In the genomic region with DNA sequence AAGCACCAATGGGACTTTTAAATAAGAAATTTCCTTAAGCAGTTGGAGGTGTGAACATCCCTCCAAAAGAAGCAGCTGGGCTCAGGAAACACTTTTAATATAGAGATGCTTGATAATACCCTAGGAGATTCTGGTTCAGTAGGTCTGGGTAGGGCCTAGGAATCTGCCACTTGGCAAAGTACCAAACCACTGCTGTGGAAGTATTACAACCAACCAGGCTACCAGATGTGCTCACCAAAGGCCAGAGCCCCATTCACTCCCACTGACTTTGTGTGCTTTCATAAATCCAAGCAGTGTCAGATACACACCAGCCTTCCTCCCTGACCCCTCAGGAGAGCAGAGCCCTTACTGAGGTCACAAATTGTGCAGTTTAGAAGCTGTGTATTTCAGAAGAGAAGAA, we compare ENCODE assay signal across 22 cellular contexts.
DNase-seq lines count a peak whose midpoint lies in the region; ATAC-seq and TF ChIP-seq lines count a peak whose summit lies in the region.
"Had no signal": no experiment of that assay in that cellular context is flagged by ENCODE, and none has a peak within 500 bp of the region (broad histone marks: within the 10 kb centered on the region; RNA-seq: fewer than 3 reads in every experiment).

No MANE protein-coding gene starts in this region.

- no peaks in the 10 kb centered on the region for H3F3A ChIP-seq in GM23248 (ENCODE audit: insufficient read depth)

- H3K4me2 ChIP-seq in GM23248 (ENCODE audit: unreplicated experiment) = no peak overlapping the region

- no peaks in the 10 kb centered on the region for H3K79me2 ChIP-seq in GM23248 (ENCODE audit: insufficient read depth)

- DNase-seq in A673 (ENCODE audit: low spot score) = peak; percentile 5
- DNase-seq in GM23248 = peak; percentile 35
- peak; percentile 78 for DNase-seq in amniotic epithelial cell (ENCODE audit: low read depth)
- peak; percentile 37 for DNase-seq in fibroblast of the aortic adventitia (ENCODE audit: low read depth)
- no peak for DNase-seq in NCI-H510A treated with DMSO at 0.1 percent for 48 hours (lab: John Stamatoyannopoulos, UW)
- no peak for DNase-seq in NCI-H187 treated with DMSO at 0.1 percent for 48 hours (lab: John Stamatoyannopoulos, UW)
- DNase-seq: activated CD4-positive, alpha-beta T cell treated with anti-CD3 and anti-CD28 coated beads, Interleukin-2, amount 10 ng/mL, durations not matched to agents 7 days and 5 days; activated CD8-positive, alpha-beta memory T cell treated with anti-CD3 and anti-CD28 coated beads, Interleukin-2, amount 50 U/mL, for 48 hours; activated gamma-delta T cell treated with Interleukin-2 at 50 U/mL for 16 hours; amygdala; CD8-positive, alpha-beta memory T cell; endodermal cell; Karpas-422; left colon; midbrain; NCI-H1417; stimulated activated naive CD8-positive, alpha-beta T cell treated with anti-CD3 and anti-CD28 coated beads, Interleukin-15, amount 100 ng/mL, for 72 hours; SW 1271 had no signal

- H3K9ac ChIP-seq in GM23248 = no peak overlapping the region

- no peak overlapping the region for H3K4me3 ChIP-seq in A673 (ENCODE audit: low read depth, low read length, poor library complexity, severe bottlenecking)
- no peak overlapping the region for H3K4me3 ChIP-seq in GM23248
- no peak overlapping the region for H3K4me3 ChIP-seq in fibroblast of the aortic adventitia (ENCODE audit: low read depth, low read length)
- H3K4me3 ChIP-seq: gastroesophageal sphincter, right atrium auricular region had no signal

- no peaks in the 10 kb centered on the region for H3K9me3 ChIP-seq in A673 (ENCODE audit: low read depth, low read length, poor library complexity, severe bottlenecking)
- H3K9me3 ChIP-seq in GM23248 (ENCODE audit: low read depth) = no peaks in the 10 kb centered on the region
- H3K9me3 ChIP-seq: gastroesophageal sphincter, right atrium auricular region had no signal

- no peaks in the 10 kb centered on the region for H3K9me2 ChIP-seq in GM23248 (ENCODE audit: insufficient read depth)

- H3K4me1 ChIP-seq in A673 (ENCODE audit: insufficient read depth, low read length, poor library complexity, severe bottlenecking) = no peaks in the 10 kb centered on the region
- H3K4me1 ChIP-seq in GM23248 (ENCODE audit: insufficient read depth) = no peaks in the 10 kb centered on the region
- H3K4me1 ChIP-seq: gastroesophageal sphincter, right atrium auricular region had no signal

- in situ Hi-C loops in GM23248 (cut with MboI) = no loop called here

- H3K27me3 ChIP-seq in A673 (replicated peaks; ENCODE audit: insufficient read depth, low read depth, low read length, poor library complexity) = no peaks in the 10 kb centered on the region
- H3K27me3 ChIP-seq in GM23248 (replicated peaks; ENCODE audit: insufficient read depth) = no peaks in the 10 kb centered on the region
- H3K27me3 ChIP-seq: gastroesophageal sphincter, right atrium auricular region had no signal

- intact Hi-C loops in A673 (cut with micrococcal nuclease; ENCODE audit: unreplicated experiment) = no loop called here

- CTCF ChIA-PET in A673 (lab: Charles Lee) = no interaction called here

- H3K27ac ChIP-seq in A673 (ENCODE audit: low read depth, low read length, poor library complexity, severe bottlenecking) = no peak overlapping the region
- no peak overlapping the region for H3K27ac ChIP-seq in GM23248
- H3K27ac ChIP-seq: gastroesophageal sphincter, right atrium auricular region had no signal

- H2AFZ ChIP-seq in GM23248 = no peak overlapping the region

- H3K36me3 ChIP-seq in A673 (ENCODE audit: insufficient read depth, low read length, poor library complexity, severe bottlenecking) = no peaks in the 10 kb centered on the region
- no peaks in the 10 kb centered on the region for H3K36me3 ChIP-seq in GM23248 (ENCODE audit: low read depth)
- H3K36me3 ChIP-seq: gastroesophageal sphincter, right atrium auricular region had no signal

- no TSS peak for BruUV-seq in A673 (replicated peaks; lab: Mats Ljungman, UMichigan)

- H4K20me1 ChIP-seq in GM23248 (ENCODE audit: insufficient read depth) = no peaks in the 10 kb centered on the region

- POLR2A ChIA-PET in A673 (lab: Charles Lee; ENCODE audit: low non-redundant PET) = no interaction called here

- ATAC-seq in GM21390 (IDR thresholded peaks at IDR 0.05; ENCODE audit: unreplicated experiment) (no peak), HG03469 (IDR thresholded peaks at IDR 0.05; ENCODE audit: unreplicated experiment) (no peak)
- ATAC-seq: gastroesophageal sphincter; left colon; stimulated activated naive CD8-positive, alpha-beta T cell treated with anti-CD3 and anti-CD28 coated beads, Interleukin-15, amount 100 ng/mL, for 72 hours had no signal

- no peak for TF ChIP-seq CTCF in A673 (conservative IDR thresholded peaks at IDR 0.05; ENCODE audit: low read depth, low read length)
- TF ChIP-seq CTCF in fibroblast of the aortic adventitia (IDR thresholded peaks at IDR 0.05; ENCODE audit: insufficient read depth, low read length) = no peak

Comparison
In these comparisons a context has a peak if more than half of its experiments do, and no peak if none do; other contexts are left out.
1. DNase-seq: peak in A673 (single experiment), GM23248 (single experiment), amniotic epithelial cell (single experiment) and fibroblast of the aortic adventitia (single experiment); none in NCI-H510A treated with DMSO at 0.1 percent for 48 hours (single experiment) and NCI-H187 treated with DMSO at 0.1 percent for 48 hours (single experiment).